18 cellular contexts compared by ENCODE assay signal in the genomic region with DNA sequence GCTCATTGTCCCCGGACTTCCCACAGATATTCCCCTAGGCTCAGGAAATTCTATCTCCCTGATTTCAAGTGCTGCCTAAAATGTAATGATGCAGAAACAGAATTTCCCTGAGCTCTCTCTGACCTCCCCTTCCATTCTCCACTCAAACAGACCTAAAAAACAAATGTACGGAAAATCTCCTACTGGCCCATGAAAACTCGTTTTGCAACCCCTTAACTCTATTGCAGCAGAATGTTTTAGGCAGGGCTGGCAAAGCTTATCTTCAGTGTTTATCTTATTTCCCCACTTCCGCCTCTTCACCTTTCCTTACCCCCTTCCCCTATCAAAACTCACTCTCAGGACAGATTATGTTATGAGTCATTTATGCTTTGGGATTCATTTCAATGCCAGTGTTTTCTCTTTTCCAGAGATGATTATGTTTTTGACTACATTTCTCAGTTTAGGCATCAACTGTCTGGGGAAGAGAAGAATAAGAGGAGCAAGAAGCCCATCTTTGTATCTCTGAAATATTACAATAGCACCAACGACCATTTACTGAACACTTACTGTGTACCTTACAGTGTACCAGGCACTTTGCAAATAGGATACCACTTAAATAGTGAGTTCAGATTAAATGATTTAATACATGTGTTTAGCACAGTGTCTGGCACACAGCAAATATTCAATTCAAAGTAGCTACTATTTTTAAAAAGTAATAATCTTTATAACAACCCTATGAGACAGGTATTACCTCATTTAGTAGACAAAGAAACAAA. TPM values are rescaled to one million over a fixed set of nuclear protein-coding genes. Genes with fewer than 3 reads are reported as not detected.
A peak's percentile ranks its signal among the peaks of the same experiment; 100 is the strongest.
DNase-seq lines count a peak whose midpoint lies in the region; ATAC-seq and TF ChIP-seq lines count a peak whose summit lies in the region.
"Had no signal": no experiment of that assay in that cellular context is flagged by ENCODE, and none has a peak within 500 bp of the region (broad histone marks: within the 10 kb centered on the region; RNA-seq: fewer than 3 reads in every experiment).

No MANE protein-coding gene starts in this region.

- TF ChIP-seq RAD21 in liver (IDR thresholded peaks at IDR 0.05): no peak

- H3K27me3 ChIP-seq in AG04450 (ENCODE audit: control insufficient read depth, insufficient read depth, low read length) (no peaks in the 10 kb centered on the region), liver (ENCODE audit: control insufficient read depth in 4 of 4, insufficient read depth in 4 of 4, low read length in 3 of 4) (no peaks in the 10 kb centered on the region), vagina (no peaks in the 10 kb centered on the region)
- H3K27me3 ChIP-seq in naive thymus-derived CD4-positive, alpha-beta T cell (ENCODE audit: control insufficient read depth in 2 of 2, insufficient read depth in 2 of 2, low read length in 2 of 2): peaks cover 0 to 6% of the 10 kb centered on the region in 2 donors
- H3K27me3 ChIP-seq: esophagus muscularis mucosa, tibial artery had no signal

- H3K4me3 ChIP-seq in AG04450 (ENCODE audit: low read depth, low read length) (no peak overlapping the region), HEK293 (ENCODE audit: low read depth, low read length) (no peak overlapping the region), liver (ENCODE audit: low read depth in 1 of 3, low read length in 3 of 3) (no peak overlapping the region), vagina (no peak overlapping the region), lower leg skin (ENCODE audit: low read depth, poor library complexity, severe bottlenecking) (no peak overlapping the region)
- no peak overlapping the region for H3K4me3 ChIP-seq in naive thymus-derived CD4-positive, alpha-beta T cell (ENCODE audit: low read length)
- H3K4me3 ChIP-seq: coronary artery, esophagus muscularis mucosa, GM12878, tibial artery had no signal

- H3K36me3 ChIP-seq in HEK293 (ENCODE audit: control insufficient read depth in 2 of 2, insufficient read depth in 1 of 2, low read length in 2 of 2) (no peaks in the 10 kb centered on the region), liver (ENCODE audit: control insufficient read depth in 4 of 4, insufficient read depth in 3 of 4, low read depth in 1 of 4, low read length in 3 of 4) (no peaks in the 10 kb centered on the region), vagina (no peaks in the 10 kb centered on the region)
- no peaks in the 10 kb centered on the region for H3K36me3 ChIP-seq in naive thymus-derived CD4-positive, alpha-beta T cell (ENCODE audit: control insufficient read depth in 2 of 3, insufficient read depth in 3 of 3, low read length in 3 of 3)
- H3K36me3 ChIP-seq: esophagus muscularis mucosa, tibial artery had no signal

- H3K9me3 ChIP-seq in AG04450 (ENCODE audit: control insufficient read depth, insufficient read depth, low read length): no peaks in the 10 kb centered on the region
- H3K9me3 ChIP-seq in HEK293 (ENCODE audit: control insufficient read depth, insufficient read depth, low read depth, low read length): no peaks in the 10 kb centered on the region
- H3K9me3 ChIP-seq in liver (ENCODE audit: control insufficient read depth in 4 of 4, low read length in 3 of 4): no peaks in the 10 kb centered on the region
- no peaks in the 10 kb centered on the region for H3K9me3 ChIP-seq in naive thymus-derived CD4-positive, alpha-beta T cell (ENCODE audit: control insufficient read depth in 2 of 3, low read length in 3 of 3)
- no peaks in the 10 kb centered on the region for H3K9me3 ChIP-seq in vagina
- H3K9me3 ChIP-seq: esophagus muscularis mucosa, tibial artery had no signal

- ATAC-seq in WTC11: no peak
- ATAC-seq in naive thymus-derived CD4-positive, alpha-beta T cell: no peak
- ATAC-seq in stimulated activated naive CD8-positive, alpha-beta T cell treated with anti-CD3 and anti-CD28 coated beads, Interleukin-15, Interleukin-2, amounts not matched to agents 100 U/mL and 50 U/mL, for 24 hours: no peak
- ATAC-seq: GM12878 had no signal

- no peak for DNase-seq in AG04450 (ENCODE audit: low read depth, low spot score)
- no peak for DNase-seq in WTC11 (ENCODE audit: low spot score)
- no peak for DNase-seq in naive thymus-derived CD4-positive, alpha-beta T cell
- DNase-seq in vagina (ENCODE audit: extremely low spot score in 2 of 2): no peak
- DNase-seq in stimulated activated naive CD8-positive, alpha-beta T cell treated with anti-CD3 and anti-CD28 coated beads, Interleukin-15, Interleukin-2, amounts not matched to agents 100 U/mL and 50 U/mL, for 24 hours: no peak
- DNase-seq in lower leg skin (ENCODE audit: low spot score in 2 of 2): no peak
- DNase-seq: activated CD4-positive, alpha-beta T cell treated with anti-CD3 and anti-CD28 coated beads for 1 hour; activated T-cell treated with anti-CD3 and anti-CD28 coated beads, Interleukin-2, amount 50 U/mL, for 24 hours; AML-193; amniotic stem cell; NCI-H2029; stimulated activated CD4-positive, alpha-beta T cell treated with anti-CD3 and anti-CD28 coated beads, Interleukin-15, amount 100 ng/mL, for 24 hours; tibial artery had no signal

- no peak overlapping the region for H3K9ac ChIP-seq in liver (ENCODE audit: low read depth in 1 of 2, low read length in 2 of 2)

- H3K4me1 Mint-ChIP-seq in WTC11: peaks cover 8% of the 10 kb centered on the region
- H3K4me1 Mint-ChIP-seq in naive thymus-derived CD4-positive, alpha-beta T cell: no peaks in the 10 kb centered on the region

- H3K27ac ChIP-seq in AG04450 (ENCODE audit: low read depth, low read length): peak overlapping the region; percentile 71
- peak overlapping the region; percentile 51; the same call in 1 of the 2 replicates for H3K27ac ChIP-seq in HEK293 (ENCODE audit: extremely low read depth, low read depth, low read length)
- H3K27ac ChIP-seq in liver (ENCODE audit: low read depth in 1 of 2, low read length in 2 of 2): no peak overlapping the region
- no peak overlapping the region for H3K27ac ChIP-seq in naive thymus-derived CD4-positive, alpha-beta T cell (ENCODE audit: low read depth, low read length)
- no peak overlapping the region for H3K27ac ChIP-seq in vagina
- H3K27ac ChIP-seq: coronary artery, esophagus muscularis mucosa, tibial artery had no signal

- peaks cover 10% of the 10 kb centered on the region for H3K9me3 Mint-ChIP-seq in WTC11
- H3K9me3 Mint-ChIP-seq in naive thymus-derived CD4-positive, alpha-beta T cell: peaks cover 0 to 10% (median 4%) of the 10 kb centered on the region in 11 donors
- H3K9me3 Mint-ChIP-seq: activated T-cell treated with anti-CD3 and anti-CD28 coated beads, Interleukin-2, amount 50 U/mL, for 24 hours had no signal

- peaks cover 3% of the 10 kb centered on the region for H3K27me3 Mint-ChIP-seq in WTC11 (ENCODE audit: low read depth)
- peaks cover 5 to 30% (median 12%) of the 10 kb centered on the region in 5 donors for H3K27me3 Mint-ChIP-seq in naive thymus-derived CD4-positive, alpha-beta T cell

- H3K36me3 Mint-ChIP-seq in WTC11: peaks cover 7% of the 10 kb centered on the region
- peaks cover 0 to 3% (median 0%) of the 10 kb centered on the region in 5 donors for H3K36me3 Mint-ChIP-seq in naive thymus-derived CD4-positive, alpha-beta T cell

- H3K4me1 ChIP-seq in HEK293 (ENCODE audit: control insufficient read depth, insufficient read depth, low read length): peaks cover 7% of the 10 kb centered on the region
- peaks cover 0 to 12% (median 8%) of the 10 kb centered on the region in 4 donors for H3K4me1 ChIP-seq in liver (ENCODE audit: control insufficient read depth in 4 of 4, insufficient read depth in 4 of 4, low read length in 3 of 4)
- H3K4me1 ChIP-seq in naive thymus-derived CD4-positive, alpha-beta T cell (ENCODE audit: control insufficient read depth in 2 of 2, insufficient read depth in 2 of 2, low read length in 2 of 2): no peaks in the 10 kb centered on the region
- H3K4me1 ChIP-seq in vagina: no peaks in the 10 kb centered on the region
- H3K4me1 ChIP-seq: tibial artery had no signal

- no peak overlapping the region for H3K27ac Mint-ChIP-seq in WTC11
- no peak overlapping the region for H3K27ac Mint-ChIP-seq in naive thymus-derived CD4-positive, alpha-beta T cell
- H3K27ac Mint-ChIP-seq: activated T-cell treated with anti-CD3 and anti-CD28 coated beads, Interleukin-2, amount 50 U/mL, for 24 hours had no signal

- POLR2A ChIA-PET in AG04450 (lab: Yijun Ruan, JAX): interaction anchor here (0.6 to 2.5 kb wide), 3 partner anchors 10 to 397 kb away, joined by 4 to 10 read pairs (median 6); no protein-coding TSS in a partner anchor
- POLR2A ChIA-PET in HEK293 (lab: Yijun Ruan, JAX): interaction anchor here (0.6 to 3.1 kb wide), 3 partner anchors 10 to 63 kb away, joined by 3 to 12 read pairs (median 3); no protein-coding TSS in a partner anchor
- POLR2A ChIA-PET in WTC11 (lab: Charles Lee): no interaction called here
- POLR2A ChIA-PET in naive thymus-derived CD4-positive, alpha-beta T cell (lab: Charles Lee): no interaction called here

- intact Hi-C loops in naive thymus-derived CD4-positive, alpha-beta T cell (cut with micrococcal nuclease): no loop called here
- intact Hi-C loops in vagina (cut with DNase I): no loop called here
- intact Hi-C loops in lower leg skin (cut with DNase I; ENCODE audit: low total_unique reads): no loop called here

- TF ChIP-seq CTCF in AG04450 (IDR thresholded peaks at IDR 0.05; ENCODE audit: low read depth, low read length) (no peak), HEK293 (tag by site-specific recombination; IDR thresholded peaks at IDR 0.05) (no peak), WTC11 (IDR thresholded peaks at IDR 0.05) (no peak), liver (IDR thresholded peaks at IDR 0.05; ENCODE audit: low read depth, low read length, missing input control) (no peak), vagina (IDR thresholded peaks at IDR 0.05) (no peak), lower leg skin (IDR thresholded peaks at IDR 0.05) (no peak)

- TF ChIP-seq POLR2A in vagina (IDR thresholded peaks at IDR 0.05): no peak
- TF ChIP-seq POLR2A in lower leg skin (IDR thresholded peaks at IDR 0.05): no peak

- 72% methylated on average over 5 of the region's 5 CpGs for WGBS in liver
- 76 to 80% methylated on average over 5 of the region's 5 CpGs for WGBS in lower leg skin, 2 donors

- no peak overlapping the region for H3K4me3 Mint-ChIP-seq in WTC11
- H3K4me3 Mint-ChIP-seq in naive thymus-derived CD4-positive, alpha-beta T cell: no peak overlapping the region
- H3K4me3 Mint-ChIP-seq: activated T-cell treated with anti-CD3 and anti-CD28 coated beads, Interleukin-2, amount 50 U/mL, for 24 hours had no signal

- CTCF ChIA-PET in AG04450 (lab: Charles Lee) (interaction anchor here (0.6 to 1.2 kb wide), 3 partner anchors 12 to 114 kb away, joined by 3 read pairs; no protein-coding TSS in a partner anchor), HEK293 (lab: Yijun Ruan, JAX) (interaction anchor here (0.7 kb wide), 2 partner anchors 8 to 322 kb away, joined by 3 read pairs; no protein-coding TSS in a partner anchor), WTC11 (lab: Charles Lee) (no interaction called here)
- CTCF ChIA-PET in naive thymus-derived CD4-positive, alpha-beta T cell (lab: Charles Lee): no interaction called here

RNA-seq across cellular contexts. Expression of gene CALM2, which starts 32.7 kb away (rescaled TPM):
- 997 and 1,519 TPM in 2 replicates for polyA plus RNA-seq in AG04450 (2011; rRNA removed)
- polyA minus RNA-seq in AG04450 (2011; rRNA and poly(A)+ RNA removed): 211 and 367 TPM in 2 replicates
- total RNA-seq in WTC11 (2021): 378 to 418 TPM (median 391 TPM) in 3 replicates
- 100 to 1,000 TPM; 207 to 221 TPM for total RNA-seq in liver
- polyA plus RNA-seq in liver: 100 to 1,000 TPM; 218 to 456 TPM
- total RNA-seq in naive thymus-derived CD4-positive, alpha-beta T cell: 100 to 1,000 TPM; 172 to 342 (median 235) TPM
- polyA plus RNA-seq in naive thymus-derived CD4-positive, alpha-beta T cell: 100 to 1,000 TPM; 665 to 824 TPM
- 278 TPM for total RNA-seq in vagina
- 100 to 1,000 TPM; 196 to 383 (median 311) TPM for total RNA-seq in lower leg skin

RNA-seq across cellular contexts. Expression of gene STPG4, which starts 53.9 kb away (rescaled TPM):
- polyA plus RNA-seq in AG04450 (2011; rRNA removed): 0.05 and 0.14 TPM in 2 replicates
- polyA minus RNA-seq in AG04450 (2011; rRNA and poly(A)+ RNA removed): 1.1 TPM in 1 of 2 replicates, not detected in the other
- not detected in 3 replicates for total RNA-seq in WTC11 (2021)
- under 1 TPM in 1 of 2 donors, not detected in 1; 0.25 TPM for total RNA-seq in liver
- polyA plus RNA-seq in liver: not detected
- under 1 TPM in 3 of 5 experiments, not detected in 2; 0.24 to 0.95 (median 0.73) TPM for total RNA-seq in naive thymus-derived CD4-positive, alpha-beta T cell
- polyA plus RNA-seq in naive thymus-derived CD4-positive, alpha-beta T cell: not detected
- total RNA-seq in vagina: 2.9 TPM
- total RNA-seq in lower leg skin: 1 to 10 TPM in 2 of 4 donors, not detected in 2; 1.4 to 4.1 TPM
- total RNA-seq: esophagus muscularis mucosa had no signal

Comparison
In these comparisons a context has a peak if more than half of its experiments do, and no peak if none do; other contexts are left out.
1. H3K27ac ChIP-seq: peak in AG04450 (single experiment) and HEK293 (single experiment); none in liver (0 of 2), naive thymus-derived CD4-positive, alpha-beta T cell (single experiment) and vagina (single experiment).
2. CTCF ChIA-PET loops: an anchor here in AG04450 (0.6 to 1.2 kb wide) and HEK293 (0.7 kb wide); none called in WTC11 and naive thymus-derived CD4-positive, alpha-beta T cell.
3. POLR2A ChIA-PET loops: an anchor here in AG04450 (0.6 to 2.5 kb wide) and HEK293 (0.6 to 3.1 kb wide); none called in WTC11 and naive thymus-derived CD4-positive, alpha-beta T cell.